ENCODE assay signal across 9 cellular contexts in genomic region chrX:119391279-119391678, GRCh38. TPM values are rescaled to one million over a fixed set of nuclear protein-coding genes. Genes with fewer than 3 reads are reported as not detected.
DNase-seq lines count a peak whose midpoint lies in the region; ATAC-seq and TF ChIP-seq lines count a peak whose summit lies in the region.
"Had no signal": no experiment of that assay in that cellular context is flagged by ENCODE, and none has a peak within 500 bp of the region (broad histone marks: within the 10 kb centered on the region; RNA-seq: fewer than 3 reads in every experiment).

No MANE protein-coding gene starts in this region.

- H3K36me3 ChIP-seq in DND-41 (ENCODE audit: insufficient read depth, low read length), result no peaks in the 10 kb centered on the region

- H3K56ac ChIP-seq in H9 (ENCODE audit: insufficient read length, low read depth, low read length), result no peak overlapping the region

- no peak overlapping the region for H3K14ac ChIP-seq in H9 (ENCODE audit: insufficient read depth, low read length)

- WGBS in H9 (ENCODE audit: extremely low coverage, insufficient read length, low lambda C conversion rate), result no CpG with 5 or more reads among the region's 8 CpGs

- no peak overlapping the region for H3K18ac ChIP-seq in H9 (ENCODE audit: insufficient read length, low read depth, low read length)

- H3K4ac ChIP-seq in H9 (ENCODE audit: low read depth, low read length), result no peak overlapping the region

- no peak overlapping the region for H2BK5ac ChIP-seq in H9 (ENCODE audit: insufficient read length, low read length)

- no peak for ATAC-seq in DND-41 (ENCODE audit: insufficient read depth, low read depth)
- no peak for ATAC-seq in activated CD8-positive, alpha-beta T cell treated with anti-CD3 and anti-CD28 coated beads, Interleukin-2, amount 10 ng/mL, durations not matched to agents 7 days and 5 days
- no peak for ATAC-seq in activated naive CD8-positive, alpha-beta T cell treated with anti-CD3 and anti-CD28 coated beads, Interleukin-2, amount 50 U/mL, for 24 hours

- no peak overlapping the region for H2AK5ac ChIP-seq in H9 (ENCODE audit: insufficient read length, low read length)

- H3K27ac Mint-ChIP-seq in H9, result no peak overlapping the region
- H3K27ac Mint-ChIP-seq in activated CD8-positive, alpha-beta T cell treated with anti-CD3 and anti-CD28 coated beads, Interleukin-2, amount 10 ng/mL, durations not matched to agents 7 days and 5 days, result no peak overlapping the region
- no peak overlapping the region for H3K27ac Mint-ChIP-seq in activated naive CD8-positive, alpha-beta T cell treated with anti-CD3 and anti-CD28 coated beads, Interleukin-2, amount 50 U/mL, for 24 hours
- H3K27ac Mint-ChIP-seq: activated B cell treated with CpG ODN at 0.5 μM for 24 hours had no signal

- H3T11ph ChIP-seq in H9 (ENCODE audit: low read length), result no peak overlapping the region

- H3K27ac ChIP-seq in DND-41 (ENCODE audit: low read length) (no peak overlapping the region), H9 (ENCODE audit: insufficient read length, low read depth, low read length) (no peak overlapping the region)

- H3K4me3 Mint-ChIP-seq in H9, result no peak overlapping the region
- no peak overlapping the region for H3K4me3 Mint-ChIP-seq in activated CD8-positive, alpha-beta T cell treated with anti-CD3 and anti-CD28 coated beads, Interleukin-2, amount 10 ng/mL, durations not matched to agents 7 days and 5 days
- no peak overlapping the region for H3K4me3 Mint-ChIP-seq in activated naive CD8-positive, alpha-beta T cell treated with anti-CD3 and anti-CD28 coated beads, Interleukin-2, amount 50 U/mL, for 24 hours
- H3K4me3 Mint-ChIP-seq: activated B cell treated with CpG ODN at 0.5 μM for 24 hours had no signal

- H3K27me3 ChIP-seq in DND-41 (ENCODE audit: insufficient read depth, low read length, poor library complexity) (no peaks in the 10 kb centered on the region), H9 (ENCODE audit: insufficient read depth, low read length) (no peaks in the 10 kb centered on the region)

- H3K27me3 Mint-ChIP-seq in H9 (ENCODE audit: low read depth), result peaks cover 2% of the 10 kb centered on the region
- H3K27me3 Mint-ChIP-seq in activated CD8-positive, alpha-beta T cell treated with anti-CD3 and anti-CD28 coated beads, Interleukin-2, amount 10 ng/mL, durations not matched to agents 7 days and 5 days (ENCODE audit: low read depth), result peaks cover 5% of the 10 kb centered on the region
- H3K27me3 Mint-ChIP-seq in activated naive CD8-positive, alpha-beta T cell treated with anti-CD3 and anti-CD28 coated beads, Interleukin-2, amount 50 U/mL, for 24 hours, result no peaks in the 10 kb centered on the region
- H3K27me3 Mint-ChIP-seq: activated B cell treated with CpG ODN at 0.5 μM for 24 hours had no signal

- H3K4me3 ChIP-seq in DND-41 (ENCODE audit: low read depth in 1 of 2, low read length in 2 of 2), result no peak overlapping the region

- DNase-seq in DND-41 (no peak), H9 (no peak), lung microvascular endothelial cell (ENCODE audit: low read depth in 2 of 2) (peak; percentile 37 to 44), posterior vena cava (ENCODE audit: low spot score) (no peak), SW 1271 (lab: John Stamatoyannopoulos, UW) (no peak)
- peak; percentile 24 for DNase-seq in activated CD8-positive, alpha-beta T cell treated with anti-CD3 and anti-CD28 coated beads, Interleukin-2, amount 10 ng/mL, durations not matched to agents 7 days and 5 days
- no peak for DNase-seq in activated naive CD8-positive, alpha-beta T cell treated with anti-CD3 and anti-CD28 coated beads, Interleukin-2, amount 50 U/mL, for 24 hours
- DNase-seq: activated B cell treated with CpG ODN at 0.5 μM for 24 hours; effector memory CD4-positive, alpha-beta T cell had no signal

- no peak overlapping the region for H3K4me2 ChIP-seq in DND-41 (ENCODE audit: insufficient read depth, low read length)
- no peak overlapping the region for H3K4me2 ChIP-seq in H9 (ENCODE audit: insufficient read depth, insufficient read length, low read length)

- H3K23me2 ChIP-seq in H9 (ENCODE audit: insufficient read length, low read depth, low read length, poor library complexity, severe bottlenecking), result no peaks in the 10 kb centered on the region

- H2BK15ac ChIP-seq in H9 (ENCODE audit: low read depth, low read length), result no peak overlapping the region

- no peak overlapping the region for H4K5ac ChIP-seq in H9 (ENCODE audit: insufficient read length, low read depth, low read length)

- H3K4me1 ChIP-seq in DND-41 (ENCODE audit: insufficient read depth, low read length), result no peaks in the 10 kb centered on the region
- no peaks in the 10 kb centered on the region for H3K4me1 ChIP-seq in H9 (ENCODE audit: insufficient read depth, low read length)

- POLR2A ChIA-PET in activated CD8-positive, alpha-beta T cell treated with anti-CD3 and anti-CD28 coated beads, Interleukin-2, amount 10 ng/mL, durations not matched to agents 7 days and 5 days (lab: Charles Lee), result no interaction called here

- TF ChIP-seq CTCF in DND-41 (IDR thresholded peaks at IDR 0.05; ENCODE audit: borderline replicate concordance, extremely low read depth, low read length, poor library complexity, severe bottlenecking), result peak; percentile 46
- TF ChIP-seq CTCF in H9 (conservative IDR thresholded peaks at IDR 0.05), result peak; percentile 48; the same call in 2 of the 3 replicates

- no peaks in the 10 kb centered on the region for H3K79me1 ChIP-seq in H9 (ENCODE audit: insufficient read depth, low read depth, low read length, poor library complexity, severe bottlenecking)

- H4K20me1 ChIP-seq in DND-41 (ENCODE audit: insufficient read depth, low read length) (no peaks in the 10 kb centered on the region), H9 (ENCODE audit: control insufficient read depth, insufficient read depth, insufficient read length) (no peaks in the 10 kb centered on the region)

- H2BK12ac ChIP-seq in H9 (ENCODE audit: insufficient read length, low read depth, low read length), result no peak overlapping the region

- H2BK120ac ChIP-seq in H9 (ENCODE audit: low read depth, low read length, poor library complexity, severe bottlenecking), result no peak overlapping the region

- H3K9me3 ChIP-seq in DND-41 (ENCODE audit: insufficient read depth, low read length, severe bottlenecking) (no peaks in the 10 kb centered on the region), H9 (ENCODE audit: control insufficient read depth, low read depth, low read length) (peaks cover 16% of the 10 kb centered on the region)

- peaks cover 10% of the 10 kb centered on the region in 2 experiments for H3K4me1 Mint-ChIP-seq in H9
- H3K4me1 Mint-ChIP-seq in activated CD8-positive, alpha-beta T cell treated with anti-CD3 and anti-CD28 coated beads, Interleukin-2, amount 10 ng/mL, durations not matched to agents 7 days and 5 days (ENCODE audit: low read depth), result no peaks in the 10 kb centered on the region
- H3K4me1 Mint-ChIP-seq in activated naive CD8-positive, alpha-beta T cell treated with anti-CD3 and anti-CD28 coated beads, Interleukin-2, amount 50 U/mL, for 24 hours, result no peaks in the 10 kb centered on the region
- H3K4me1 Mint-ChIP-seq: activated B cell treated with CpG ODN at 0.5 μM for 24 hours had no signal

- no peak overlapping the region for H3K23ac ChIP-seq in H9 (ENCODE audit: insufficient read length, low read depth, low read length)

- H4K8ac ChIP-seq in H9 (replicated peaks; ENCODE audit: insufficient read length, low read depth, low read length), result no peak overlapping the region

- intact Hi-C loops in posterior vena cava (cut with DNase I), result no loop called here

- H3K79me2 ChIP-seq in DND-41 (ENCODE audit: insufficient read depth, low read length), result no peaks in the 10 kb centered on the region
- no peaks in the 10 kb centered on the region for H3K79me2 ChIP-seq in H9 (ENCODE audit: insufficient read depth, low read length)

- H3K9ac ChIP-seq in DND-41 (ENCODE audit: low read depth, low read length) (no peak overlapping the region), H9 (ENCODE audit: extremely low read depth, insufficient read length, low read length) (no peak overlapping the region)

- CTCF ChIA-PET in activated CD8-positive, alpha-beta T cell treated with anti-CD3 and anti-CD28 coated beads, Interleukin-2, amount 10 ng/mL, durations not matched to agents 7 days and 5 days (lab: Charles Lee), result no interaction called here

- H4K91ac ChIP-seq in H9 (ENCODE audit: insufficient read length, low read depth, low read length), result no peak overlapping the region

- H3K36me3 Mint-ChIP-seq in H9 (ENCODE audit: insufficient read depth in 1 of 3, low read depth in 3 of 3), result peaks cover 4 to 13% (median 5%) of the 10 kb centered on the region in 3 experiments
- no peaks in the 10 kb centered on the region for H3K36me3 Mint-ChIP-seq in activated CD8-positive, alpha-beta T cell treated with anti-CD3 and anti-CD28 coated beads, Interleukin-2, amount 10 ng/mL, durations not matched to agents 7 days and 5 days (ENCODE audit: low read depth)
- H3K36me3 Mint-ChIP-seq in activated naive CD8-positive, alpha-beta T cell treated with anti-CD3 and anti-CD28 coated beads, Interleukin-2, amount 50 U/mL, for 24 hours (ENCODE audit: low read depth), result no peaks in the 10 kb centered on the region

- no peak overlapping the region for H2BK20ac ChIP-seq in H9 (ENCODE audit: low read depth, low read length, poor library complexity, severe bottlenecking)

- H3K9me3 Mint-ChIP-seq in H9, result peaks cover 63 to 67% of the 10 kb centered on the region in 2 experiments
- no peaks in the 10 kb centered on the region for H3K9me3 Mint-ChIP-seq in activated CD8-positive, alpha-beta T cell treated with anti-CD3 and anti-CD28 coated beads, Interleukin-2, amount 10 ng/mL, durations not matched to agents 7 days and 5 days (ENCODE audit: insufficient read depth)
- H3K9me3 Mint-ChIP-seq in activated naive CD8-positive, alpha-beta T cell treated with anti-CD3 and anti-CD28 coated beads, Interleukin-2, amount 50 U/mL, for 24 hours, result no peaks in the 10 kb centered on the region
- H3K9me3 Mint-ChIP-seq: activated B cell treated with CpG ODN at 0.5 μM for 24 hours had no signal

- H2AFZ ChIP-seq in DND-41 (ENCODE audit: low read depth, low read length) (no peak overlapping the region), H9 (ENCODE audit: low read length) (no peak overlapping the region)

RNA-seq across cellular contexts. Expression of gene SLC25A43, which starts 7.9 kb away (rescaled TPM):
- total RNA-seq in H9 (2021) (3.7 and 4.2 TPM in 2 replicates), lung microvascular endothelial cell (9.8 and 12.5 TPM in 2 replicates), posterior vena cava (10 to 100 TPM; 14.0 to 14.7 TPM)
- total RNA-seq in activated CD8-positive, alpha-beta T cell treated with anti-CD3 and anti-CD28 coated beads, Interleukin-2, amount 10 ng/mL, durations not matched to agents 7 days and 5 days, result 1 to 10 TPM; 6.5 to 7.8 TPM

Comparison
In these comparisons a context has a peak if more than half of its experiments do, and no peak if none do; other contexts are left out.
1. DNase-seq: peak in activated CD8-positive, alpha-beta T cell treated with anti-CD3 and anti-CD28 coated beads, Interleukin-2, amount 10 ng/mL, durations not matched to agents 7 days and 5 days (single experiment) and lung microvascular endothelial cell (2 of 2); none in DND-41 (single experiment), H9 (single experiment), posterior vena cava (single experiment), activated naive CD8-positive, alpha-beta T cell treated with anti-CD3 and anti-CD28 coated beads, Interleukin-2, amount 50 U/mL, for 24 hours (single experiment) and SW 1271 (0 of 2).